ENCODE assay signal across 8 cellular contexts in the genomic region with DNA sequence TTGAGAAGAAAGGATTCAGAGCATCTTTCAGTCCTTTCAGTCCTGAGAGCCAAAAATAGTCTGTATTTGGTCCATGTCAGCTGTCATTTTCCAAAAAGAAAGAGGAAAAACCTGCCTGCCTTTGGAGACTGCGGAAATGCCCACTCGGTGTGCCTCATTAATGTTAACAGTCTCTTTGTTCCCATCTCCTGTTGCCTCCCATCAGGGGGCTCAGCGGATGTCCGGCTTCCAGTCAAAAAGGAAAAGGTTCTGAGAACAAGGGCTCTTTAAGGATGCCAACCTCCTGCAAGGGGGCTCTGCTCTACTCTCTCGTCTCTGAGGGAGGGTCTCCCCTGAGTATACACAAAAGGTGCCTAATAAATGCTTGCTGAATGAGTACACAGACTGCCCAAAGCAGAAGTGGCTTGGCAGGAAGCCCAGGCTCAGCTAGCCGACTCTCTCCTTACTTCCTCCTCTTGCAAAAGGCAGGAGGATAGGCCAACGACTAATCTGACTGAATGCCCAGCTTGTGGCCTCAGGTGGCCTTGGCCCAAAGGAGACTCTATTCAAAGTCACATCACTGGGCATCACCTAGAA. TPM values are rescaled to one million over a fixed set of nuclear protein-coding genes. Genes with fewer than 3 reads are reported as not detected.
A peak's percentile ranks its signal among the peaks of the same experiment; 100 is the strongest.
DNase-seq lines count a peak whose midpoint lies in the region; ATAC-seq, FAIRE-seq and TF ChIP-seq lines count a peak whose summit lies in the region.

No MANE protein-coding gene starts in this region.

- POLR2A ChIA-PET in A673 (lab: Charles Lee; ENCODE audit: low non-redundant PET): interaction anchor here (0.5 to 0.7 kb wide), 3 partner anchors 34 to 723 kb away, joined by 3 read pairs; no protein-coding TSS in a partner anchor

- peak; percentile 99 for DNase-seq in A673 (ENCODE audit: low spot score)
- peak; percentile 69 to 79 for DNase-seq in Kasumi-1 (lab: John Stamatoyannopoulos, UW)
- DNase-seq in adrenal gland: peak; percentile 67 to 91 (median 79)
- peak; percentile 75 for DNase-seq in ureter (ENCODE audit: low spot score)
- DNase-seq in NCI-H1694 (lab: John Stamatoyannopoulos, UW): no peak
- DNase-seq in RCC 7860 (ENCODE audit: low spot score): no peak

- TF ChIP-seq POLR2A in adrenal gland (IDR thresholded peaks at IDR 0.05): no peak

- WGBS in adrenal gland, 4 donors: 35 to 47% (median 38%) methylated on average over 7 of the region's 7 CpGs

- CTCF ChIA-PET in A673 (lab: Charles Lee): interaction anchor here (0.7 to 2.0 kb wide), 8 partner anchors 11 to 356 kb away, joined by 3 to 13 read pairs (median 4); partner anchors contain the start of genes FLOT2 and TLCD1

- H3K36me3 ChIP-seq in A673 (ENCODE audit: insufficient read depth, low read length, poor library complexity, severe bottlenecking) (peaks cover 22% of the 10 kb centered on the region), adrenal gland (replicated peaks in 1 of 2) (peaks cover 0 to 24% of the 10 kb centered on the region in 2 donors)

- H3K9me3 ChIP-seq in A673 (ENCODE audit: low read depth, low read length, poor library complexity, severe bottlenecking) (no peaks in the 10 kb centered on the region), adrenal gland (replicated peaks in 1 of 3) (no peaks in the 10 kb centered on the region), iPS-18c (ENCODE audit: control insufficient read depth, insufficient read depth, low read length) (no peaks in the 10 kb centered on the region)

- TF ChIP-seq CTCF in A673 (conservative IDR thresholded peaks at IDR 0.05; ENCODE audit: low read depth, low read length) (no peak), adrenal gland (IDR thresholded peaks at IDR 0.05) (no peak)

- no peak for ATAC-seq in GM21528 (IDR thresholded peaks at IDR 0.05; ENCODE audit: low FRiP score, unreplicated experiment)

- BruUV-seq in A673 (replicated peaks; lab: Mats Ljungman, UMichigan): no TSS peak

- intact Hi-C loops in A673 (cut with micrococcal nuclease; ENCODE audit: unreplicated experiment) (loop anchor here (1.0 to 5.0 kb wide), 4 partner anchors 34 to 81 kb away; partner anchors contain the start of gene FAM222B), adrenal gland (cut with DNase I) (loop anchor here in 1 of 2 donors (5.0 kb wide), 1 partner anchor 136 kb away; the partner anchor contains the start of gene FLOT2)

- H3K4me3 ChIP-seq in A673 (ENCODE audit: low read depth, low read length, poor library complexity, severe bottlenecking) (no peak overlapping the region), adrenal gland (no peak overlapping the region), iPS-18c (ENCODE audit: insufficient read depth, low read depth, low read length) (peak overlapping the region; percentile 34; the same call in 1 of the 2 replicates)

- FAIRE-seq in RCC 7860 (lab: Jason Lieb, UNC): no peak

- H3K27ac ChIP-seq in A673 (ENCODE audit: low read depth, low read length, poor library complexity, severe bottlenecking) (peak overlapping the region; percentile 57), adrenal gland (no peak overlapping the region)

- H3K27me3 ChIP-seq in A673 (replicated peaks; ENCODE audit: insufficient read depth, low read depth, low read length, poor library complexity) (no peaks in the 10 kb centered on the region), adrenal gland (no peaks in the 10 kb centered on the region)

- H3K4me1 ChIP-seq in A673 (ENCODE audit: insufficient read depth, low read length, poor library complexity, severe bottlenecking) (peaks cover 35% of the 10 kb centered on the region), adrenal gland (replicated peaks in 1 of 2) (peaks cover 0 to 5% of the 10 kb centered on the region in 2 donors)

RNA-seq across cellular contexts. Expression of gene TRAF4, which starts 17.3 kb away (rescaled TPM):
- total RNA-seq in A673 (2021) (128 TPM in 2 replicates), adrenal gland (10 to 100 TPM in 7 of 8 donors, 1 to 10 TPM in 1; 8.2 to 50.5 (median 26.5) TPM), ureter (186 TPM)
- 10 to 100 TPM; 13.0 to 22.7 (median 17.9) TPM for polyA plus RNA-seq in adrenal gland

RNA-seq across cellular contexts. Expression of gene NEK8, which starts 32.5 kb away (rescaled TPM):
- total RNA-seq in A673 (2021): 3.9 and 4.2 TPM in 2 replicates
- 10 to 100 TPM in 1 of 8 donors, 1 to 10 TPM in 6, under 1 TPM in 1; 0.54 to 11.9 (median 5.4) TPM for total RNA-seq in adrenal gland
- 10 to 100 TPM in 1 of 3 donors, 1 to 10 TPM in 2; 6.0 to 10.8 (median 6.6) TPM for polyA plus RNA-seq in adrenal gland
- total RNA-seq in ureter: 14.9 TPM

RNA-seq across cellular contexts. Expression of gene TLCD1, which starts 35.0 kb away (rescaled TPM):
- total RNA-seq in A673 (2021) (3.8 and 7.8 TPM in 2 replicates), adrenal gland (10 to 100 TPM in 1 of 8 donors, 1 to 10 TPM in 6, under 1 TPM in 1; 0.52 to 12.6 (median 5.2) TPM), ureter (18.1 TPM)
- 10 to 100 TPM in 1 of 3 donors, 1 to 10 TPM in 2; 3.9 to 18.8 (median 6.8) TPM for polyA plus RNA-seq in adrenal gland

RNA-seq across cellular contexts. Expression of gene RPL23A, which starts 41.3 kb away (rescaled TPM):
- total RNA-seq in A673 (2021) (1,563 and 1,683 TPM in 2 replicates), adrenal gland (1,000 to 10,000 TPM in 4 of 8 donors, 100 to 1,000 TPM in 4; 135 to 1,266 (median 856) TPM), ureter (1,937 TPM)
- 100 to 1,000 TPM; 523 to 901 (median 672) TPM for polyA plus RNA-seq in adrenal gland

RNA-seq across cellular contexts. Expression of gene RAB34, which starts 43.4 kb away (rescaled TPM):
- total RNA-seq in A673 (2021): 158 and 165 TPM in 2 replicates
- 100 to 1,000 TPM; 121 to 332 (median 151) TPM for total RNA-seq in adrenal gland
- 100 to 1,000 TPM; 114 to 195 (median 139) TPM for polyA plus RNA-seq in adrenal gland
- 82.9 TPM for total RNA-seq in ureter

Comparison
In these comparisons a context has a peak if more than half of its experiments do, and no peak if none do; other contexts are left out.
1. DNase-seq: peak in A673 (single experiment), Kasumi-1 (2 of 2), adrenal gland (7 of 7) and ureter (single experiment); none in NCI-H1694 (single experiment) and RCC 7860 (single experiment).